In the genomic region with DNA sequence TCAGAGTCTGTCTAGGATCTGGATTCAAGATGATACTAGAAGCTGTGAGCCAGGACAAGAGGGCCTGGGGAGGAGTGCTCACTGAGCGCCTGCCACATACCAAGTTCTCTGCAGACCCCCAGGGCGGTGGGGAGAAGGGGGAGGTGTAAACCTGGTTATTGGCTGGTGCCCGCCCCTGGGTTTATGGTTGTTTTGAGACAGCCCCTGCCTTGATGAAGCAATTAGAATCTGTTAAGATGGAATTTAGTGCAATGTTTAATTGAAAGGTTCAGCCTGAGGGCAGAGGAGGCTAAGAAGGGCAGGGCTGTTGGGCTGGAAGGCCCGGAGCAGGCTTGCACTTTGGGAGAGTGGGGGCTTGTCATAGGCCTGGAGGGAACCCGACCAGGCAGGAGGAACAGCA, we compare ENCODE assay signal across 17 cellular contexts. TPM values are rescaled to one million over a fixed set of nuclear protein-coding genes. Genes with fewer than 3 reads are reported as not detected.
DNase-seq lines count a peak whose midpoint lies in the region; ATAC-seq and TF ChIP-seq lines count a peak whose summit lies in the region.
"Had no signal": no experiment of that assay in that cellular context is flagged by ENCODE, and none has a peak within 500 bp of the region (broad histone marks: within the 10 kb centered on the region; RNA-seq: fewer than 3 reads in every experiment).

No MANE protein-coding gene starts in this region.

- H3K36me3 ChIP-seq in right atrium auricular region (no peaks in the 10 kb centered on the region), mesodermal cell (ENCODE audit: control insufficient read depth, insufficient read depth, low read length) (no peaks in the 10 kb centered on the region), aorta (ENCODE audit: control insufficient read depth in 1 of 2, insufficient read depth in 2 of 2, low read length in 1 of 2) (no peaks in the 10 kb centered on the region)
- H3K36me3 ChIP-seq: SJCRH30 had no signal

- intact Hi-C loops in Right ventricle myocardium inferior (cut with DNase I), result loop anchor here (2.0 to 5.0 kb wide), 2 partner anchors 112 to 199 kb away; partner anchors contain the start of gene ADAMTS14
- intact Hi-C loops in activated T-helper 1 cell treated with anti-CD3 and anti-CD28 coated beads, Interleukin-12 subunit alpha, Interleukin-12 subunit beta, Interleukin-2, Interleukin-4 antibody, amounts not matched to agents 30 ng/mL and 10 ng/mL and 1 ng/mL, durations not matched to agents 14 hours and 24 hours and 36 hours (cut with micrococcal nuclease), result loop anchor here (1.0 kb wide), 5 partner anchors 18 to 199 kb away; no protein-coding TSS in a partner anchor
- intact Hi-C loops in aorta (cut with DNase I), result no loop called here

- DNase-seq in right atrium auricular region (ENCODE audit: low spot score) (no peak), Right ventricle myocardium inferior (ENCODE audit: missing footprints) (no peak), aorta (peak; percentile 23 to 40), GM10266 (ENCODE audit: extremely low spot score) (no peak)
- DNase-seq in activated T-helper 1 cell treated with anti-CD3 and anti-CD28 coated beads, Interleukin-12 subunit alpha, Interleukin-12 subunit beta, Interleukin-2, Interleukin-4 antibody, amounts not matched to agents 30 ng/mL and 10 ng/mL and 1 ng/mL, durations not matched to agents 14 hours and 24 hours and 36 hours (ENCODE audit: low spot score), result no peak
- DNase-seq: amniotic stem cell, naive B cell, NCI-H510A had no signal

- TF ChIP-seq CTCF in right atrium auricular region (IDR thresholded peaks at IDR 0.05) (no peak), GM10266 (IDR thresholded peaks at IDR 0.05; ENCODE audit: control insufficient read depth, insufficient read depth, low read depth, missing control alignments) (no peak)

- peak overlapping the region; percentile 65 for H3K27ac Mint-ChIP-seq in activated T-helper 1 cell treated with anti-CD3 and anti-CD28 coated beads, Interleukin-12 subunit alpha, Interleukin-12 subunit beta, Interleukin-2, Interleukin-4 antibody, amounts not matched to agents 30 ng/mL and 10 ng/mL and 1 ng/mL, durations not matched to agents 14 hours and 24 hours and 36 hours

- H3K36me3 Mint-ChIP-seq in activated T-helper 1 cell treated with anti-CD3 and anti-CD28 coated beads, Interleukin-12 subunit alpha, Interleukin-12 subunit beta, Interleukin-2, Interleukin-4 antibody, amounts not matched to agents 30 ng/mL and 10 ng/mL and 1 ng/mL, durations not matched to agents 14 hours and 24 hours and 36 hours (ENCODE audit: low read depth), result no peaks in the 10 kb centered on the region
- H3K36me3 Mint-ChIP-seq: naive B cell had no signal

- H3K9me3 ChIP-seq in right atrium auricular region, result no peaks in the 10 kb centered on the region
- H3K9me3 ChIP-seq in mesodermal cell (ENCODE audit: control insufficient read depth, low read length), result no peaks in the 10 kb centered on the region
- no peaks in the 10 kb centered on the region for H3K9me3 ChIP-seq in aorta (ENCODE audit: control insufficient read depth, low read length)
- H3K9me3 ChIP-seq: left lung, SJCRH30 had no signal

- H3K4me1 ChIP-seq in right atrium auricular region (peaks cover 0 to 48% of the 10 kb centered on the region in 2 donors), mesodermal cell (ENCODE audit: control insufficient read depth, insufficient read depth, low read length, poor library complexity, severe bottlenecking) (peaks cover 9% of the 10 kb centered on the region), aorta (ENCODE audit: control insufficient read depth in 1 of 2, insufficient read depth in 2 of 2, low read length in 2 of 2) (no peaks in the 10 kb centered on the region)

- H3K27ac ChIP-seq in right atrium auricular region (peak overlapping the region; percentile 57 to 58), mesodermal cell (ENCODE audit: low read depth, low read length, severe bottlenecking) (peak overlapping the region; percentile 71), aorta (ENCODE audit: low read depth in 1 of 2, low read length in 2 of 2) (no peak overlapping the region)
- H3K27ac ChIP-seq: left lung, SJCRH30 had no signal

- H3K27me3 ChIP-seq in right atrium auricular region (no peaks in the 10 kb centered on the region), aorta (ENCODE audit: control insufficient read depth in 1 of 2, insufficient read depth in 2 of 2, low read length in 1 of 2) (no peaks in the 10 kb centered on the region)
- H3K27me3 ChIP-seq: left lung, SJCRH30 had no signal

- ATAC-seq in Right ventricle myocardium inferior, result no peak
- ATAC-seq in aorta (ENCODE audit: low FRiP score), result no peak
- no peak for ATAC-seq in GM21529 (IDR thresholded peaks at IDR 0.05; ENCODE audit: unreplicated experiment)
- no peak for ATAC-seq in HG02938 (IDR thresholded peaks at IDR 0.05; ENCODE audit: unreplicated experiment)

- 91 to 93% methylated on average over 3 to 5 of the region's 5 CpGs for WGBS in mesodermal cell (ENCODE audit: insufficient coverage in 2 of 2), 2 experiments
- 94 to 97% methylated on average over 5 of the region's 5 CpGs for WGBS in aorta, 2 donors

- no peaks in the 10 kb centered on the region for H3K27me3 Mint-ChIP-seq in activated T-helper 1 cell treated with anti-CD3 and anti-CD28 coated beads, Interleukin-12 subunit alpha, Interleukin-12 subunit beta, Interleukin-2, Interleukin-4 antibody, amounts not matched to agents 30 ng/mL and 10 ng/mL and 1 ng/mL, durations not matched to agents 14 hours and 24 hours and 36 hours (ENCODE audit: insufficient read depth)

- H3K4me1 Mint-ChIP-seq in activated T-helper 1 cell treated with anti-CD3 and anti-CD28 coated beads, Interleukin-12 subunit alpha, Interleukin-12 subunit beta, Interleukin-2, Interleukin-4 antibody, amounts not matched to agents 30 ng/mL and 10 ng/mL and 1 ng/mL, durations not matched to agents 14 hours and 24 hours and 36 hours (ENCODE audit: low read depth), result peaks cover 27% of the 10 kb centered on the region

- no peak overlapping the region for H3K4me3 ChIP-seq in right atrium auricular region
- no peak overlapping the region for H3K4me3 ChIP-seq in mesodermal cell (ENCODE audit: extremely low read depth, insufficient read depth, low read length, poor library complexity, severe bottlenecking)
- H3K4me3 ChIP-seq in aorta (ENCODE audit: low read length in 2 of 2), result no peak overlapping the region
- H3K4me3 ChIP-seq: left lung had no signal

- no peaks in the 10 kb centered on the region for H3K9me3 Mint-ChIP-seq in activated T-helper 1 cell treated with anti-CD3 and anti-CD28 coated beads, Interleukin-12 subunit alpha, Interleukin-12 subunit beta, Interleukin-2, Interleukin-4 antibody, amounts not matched to agents 30 ng/mL and 10 ng/mL and 1 ng/mL, durations not matched to agents 14 hours and 24 hours and 36 hours
- H3K9me3 Mint-ChIP-seq: naive B cell had no signal

- no peak overlapping the region for H3K4me3 Mint-ChIP-seq in activated T-helper 1 cell treated with anti-CD3 and anti-CD28 coated beads, Interleukin-12 subunit alpha, Interleukin-12 subunit beta, Interleukin-2, Interleukin-4 antibody, amounts not matched to agents 30 ng/mL and 10 ng/mL and 1 ng/mL, durations not matched to agents 14 hours and 24 hours and 36 hours

RNA-seq across cellular contexts. Expression of gene PRF1, which starts 42.7 kb away (rescaled TPM):
- total RNA-seq in right atrium auricular region (1 to 10 TPM; 1.1 to 1.4 TPM), Right ventricle myocardium inferior (4.3 TPM), aorta (1 to 10 TPM; 3.2 to 6.1 TPM)
- total RNA-seq in activated T-helper 1 cell treated with anti-CD3 and anti-CD28 coated beads, Interleukin-12 subunit alpha, Interleukin-12 subunit beta, Interleukin-2, Interleukin-4 antibody, amounts not matched to agents 30 ng/mL and 10 ng/mL and 1 ng/mL, durations not matched to agents 14 hours and 24 hours and 36 hours, result 100 and 103 TPM in 2 replicates
- not detected for polyA plus RNA-seq in mesodermal cell (2013, experiment 1 of 2)
- not detected for polyA plus RNA-seq in mesodermal cell (2013, experiment 2 of 2)
- 1 to 10 TPM; 1.3 to 6.1 TPM for polyA plus RNA-seq in aorta
- total RNA-seq: endothelial cell of umbilical vein, HT1080, M059J, renal cortical epithelial cell, SJCRH30 had no signal
- polyA plus RNA-seq: endothelial cell of umbilical vein had no signal

Comparison
In these comparisons a context has a peak if more than half of its experiments do, and no peak if none do; other contexts are left out.
1. DNase-seq: peak in aorta (2 of 2); none in right atrium auricular region (single experiment), Right ventricle myocardium inferior (single experiment), activated T-helper 1 cell treated with anti-CD3 and anti-CD28 coated beads, Interleukin-12 subunit alpha, Interleukin-12 subunit beta, Interleukin-2, Interleukin-4 antibody, amounts not matched to agents 30 ng/mL and 10 ng/mL and 1 ng/mL, durations not matched to agents 14 hours and 24 hours and 36 hours (single experiment) and GM10266 (single experiment).
2. H3K27ac ChIP-seq: peak in right atrium auricular region (2 of 2) and mesodermal cell (single experiment); none in aorta (0 of 2).
3. RNA of gene PRF1, which starts 42.7 kb away (total RNA-seq): 100 to 103 TPM in activated T-helper 1 cell treated with anti-CD3 and anti-CD28 coated beads, Interleukin-12 subunit alpha, Interleukin-12 subunit beta, Interleukin-2, Interleukin-4 antibody, amounts not matched to agents 30 ng/mL and 10 ng/mL and 1 ng/mL, durations not matched to agents 14 hours and 24 hours and 36 hours; 3.2 to 6.1 TPM in aorta, 4.3 TPM in Right ventricle myocardium inferior (single experiment) and 1.1 to 1.4 TPM in right atrium auricular region; every median in the first group is over 10 times any median in the second.
4. intact Hi-C loops: an anchor here in Right ventricle myocardium inferior (2.0 to 5.0 kb wide) and activated T-helper 1 cell treated with anti-CD3 and anti-CD28 coated beads, Interleukin-12 subunit alpha, Interleukin-12 subunit beta, Interleukin-2, Interleukin-4 antibody, amounts not matched to agents 30 ng/mL and 10 ng/mL and 1 ng/mL, durations not matched to agents 14 hours and 24 hours and 36 hours (1.0 kb wide); none called in aorta.